Comparison of ENCODE assay signal across 5 cellular contexts in the genomic region with DNA sequence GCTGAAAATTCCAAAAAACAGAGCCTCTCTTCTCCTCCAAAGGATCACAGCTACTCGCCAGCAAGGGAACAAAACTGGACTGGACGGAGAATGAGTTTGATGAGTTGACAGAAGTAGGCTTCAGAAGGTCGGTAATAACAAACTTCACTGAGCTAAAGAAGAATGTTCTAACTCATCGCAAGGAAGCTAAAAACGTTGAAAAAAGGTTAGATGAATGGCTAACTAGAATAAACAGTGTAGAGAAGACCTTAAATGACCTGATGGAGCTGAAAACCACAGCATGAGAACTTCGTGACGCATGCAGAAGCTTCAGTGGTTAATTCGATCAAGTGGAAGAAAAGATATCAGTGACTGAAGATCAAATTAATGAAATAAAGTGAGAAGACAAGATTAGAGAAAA.
DNase-seq lines count a peak whose midpoint lies in the region; FAIRE-seq and TF ChIP-seq lines count a peak whose summit lies in the region.
"Not testable (repeated sequence)": the region's sequence is repeated elsewhere in the genome, so short reads cannot be mapped to it uniquely, and the experiment has no call there.

No MANE protein-coding gene starts in this region.

- DNase-seq in Caki2 (ENCODE audit: low read depth) (peak; percentile 0), epithelial cell of proximal tubule (ENCODE audit: low read depth) (peak; percentile 9), kidney tubule cell (ENCODE audit: low spot score) (peak; percentile 6), renal cortical epithelial cell (ENCODE audit: low read depth) (peak; percentile 23)
- not testable (repeated sequence) for DNase-seq in RCC 7860 (ENCODE audit: low spot score)

- TF ChIP-seq CTCF in epithelial cell of proximal tubule (conservative IDR thresholded peaks at IDR 0.05; ENCODE audit: low read depth, low read length), result not testable (repeated sequence)

- in situ Hi-C loops in Caki2 (cut with HindIII; ENCODE audit: low pct_unique_long_range_greater_than_20kb, low sequenced_read_pairs), result not testable (repeated sequence)

- peak; percentile 84 for FAIRE-seq in RCC 7860 (lab: Jason Lieb, UNC)

- not testable (repeated sequence) for H3K4me3 ChIP-seq in epithelial cell of proximal tubule (ENCODE audit: low read depth, low read length)
